13 cellular contexts compared by ENCODE assay signal in the genomic region with DNA sequence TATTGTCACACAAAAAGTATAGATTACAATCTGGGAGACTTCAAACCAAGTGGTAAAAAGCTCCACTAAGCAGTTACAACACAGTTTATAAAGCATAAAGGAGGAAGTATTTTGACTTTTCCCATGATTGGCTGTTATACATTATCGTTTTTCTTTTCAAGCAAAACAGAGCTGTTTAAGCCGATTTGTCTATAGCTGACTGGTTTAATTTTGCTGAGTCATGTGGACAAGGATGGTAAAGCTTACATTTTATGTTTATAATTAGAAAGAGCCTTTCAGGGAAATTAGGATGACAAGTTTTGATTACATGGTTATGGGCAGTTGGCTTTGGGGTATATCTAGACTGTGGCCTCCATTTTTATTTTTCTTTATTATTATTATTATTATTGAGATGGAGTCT.
DNase-seq lines count a peak whose midpoint lies in the region; TF ChIP-seq lines count a peak whose summit lies in the region.
"Had no signal": no experiment of that assay in that cellular context is flagged by ENCODE, and none has a peak within 500 bp of the region (broad histone marks: within the 10 kb centered on the region; RNA-seq: fewer than 3 reads in every experiment).

No MANE protein-coding gene starts in this region.

- TF ChIP-seq CTCF in parathyroid adenoma (IDR thresholded peaks at IDR 0.05) (no peak), thyroid gland (IDR thresholded peaks at IDR 0.05) (no peak)

- DNase-seq in GM23248 (peak; percentile 6), MV-4-11 (lab: John Stamatoyannopoulos, UW) (peak; percentile 18), fibroblast of gingiva (ENCODE audit: low read depth) (peak; percentile 18), NCI-H1092 (lab: John Stamatoyannopoulos, UW) (no peak), thyroid gland (no peak), Kasumi-1 (lab: John Stamatoyannopoulos, UW) (no peak)
- DNase-seq: NCI-H1930, NCI-H2171 treated with DMSO at 0.1 percent for 48 hours, NCI-H774, SHP77 treated with DMSO at 0.1 percent for 48 hours had no signal

- H3K27ac ChIP-seq in GM23248, result no peak overlapping the region
- no peak overlapping the region for H3K27ac ChIP-seq in parathyroid adenoma
- H3K27ac ChIP-seq in thyroid gland, result no peak overlapping the region
- H3K27ac ChIP-seq: BLaER1 treated with 17β-estradiol and CSF1 and Interleukin-3, amounts not matched to agents 10 nM and 100 nM had no signal

- H3K27me3 ChIP-seq in GM23248 (replicated peaks; ENCODE audit: insufficient read depth), result no peaks in the 10 kb centered on the region
- no peaks in the 10 kb centered on the region for H3K27me3 ChIP-seq in parathyroid adenoma (ENCODE audit: control insufficient read depth, insufficient read depth, low read length)
- H3K27me3 ChIP-seq in thyroid gland, result no peaks in the 10 kb centered on the region
- H3K27me3 ChIP-seq: BLaER1 treated with 17β-estradiol and CSF1 and Interleukin-3, amounts not matched to agents 10 nM and 100 nM had no signal

- in situ Hi-C loops in GM23248 (cut with MboI), result no loop called here

- no peak overlapping the region for H3K4me2 ChIP-seq in GM23248 (ENCODE audit: unreplicated experiment)
- H3K4me2 ChIP-seq in parathyroid adenoma (ENCODE audit: low read length), result no peak overlapping the region
- H3K4me2 ChIP-seq: BLaER1 treated with 17β-estradiol and CSF1 and Interleukin-3, amounts not matched to agents 10 nM and 100 nM had no signal

- TF ChIP-seq POLR2A in thyroid gland (IDR thresholded peaks at IDR 0.05), result no peak

- no peaks in the 10 kb centered on the region for H3K79me2 ChIP-seq in GM23248 (ENCODE audit: insufficient read depth)
- no peaks in the 10 kb centered on the region for H3K79me2 ChIP-seq in parathyroid adenoma

- no peaks in the 10 kb centered on the region for H3K9me2 ChIP-seq in GM23248 (ENCODE audit: insufficient read depth)

- H3K36me3 ChIP-seq in GM23248 (ENCODE audit: low read depth) (no peaks in the 10 kb centered on the region), parathyroid adenoma (ENCODE audit: control insufficient read depth, insufficient read depth, low read length) (no peaks in the 10 kb centered on the region), thyroid gland (no peaks in the 10 kb centered on the region)
- H3K36me3 ChIP-seq: BLaER1 treated with 17β-estradiol and CSF1 and Interleukin-3, amounts not matched to agents 10 nM and 100 nM had no signal

- intact Hi-C loops in thyroid gland (cut with DNase I), result no loop called here

- H3K9ac ChIP-seq in GM23248, result no peak overlapping the region
- H3K9ac ChIP-seq in parathyroid adenoma, result no peak overlapping the region
- H3K9ac ChIP-seq: BLaER1 treated with 17β-estradiol and CSF1 and Interleukin-3, amounts not matched to agents 10 nM and 100 nM had no signal

- 62 to 69% methylated on average over 2 of the region's 2 CpGs for WGBS in GM23248 (ENCODE audit: low coverage in 1 of 2, low lambda C conversion rate in 2 of 2, missing lambda C conversion rate in 2 of 2), 2 experiments
- WGBS in thyroid gland, 2 donors, result 53 to 56% methylated on average over 2 of the region's 2 CpGs

- H3K4me1 ChIP-seq in GM23248 (ENCODE audit: insufficient read depth), result 0 out of 2 replicates have a peak, but pooled peaks cover 4% of the 10 kb centered on the region
- H3K4me1 ChIP-seq in parathyroid adenoma, result no peaks in the 10 kb centered on the region
- no peaks in the 10 kb centered on the region for H3K4me1 ChIP-seq in thyroid gland
- H3K4me1 ChIP-seq: BLaER1 treated with 17β-estradiol and CSF1 and Interleukin-3, amounts not matched to agents 10 nM and 100 nM had no signal

- H2AFZ ChIP-seq in GM23248 (0 out of 2 replicates have a peak overlapping the region, but pooled peaks have one; percentile 5), parathyroid adenoma (peak overlapping the region; percentile 23)

- no peaks in the 10 kb centered on the region for H4K20me1 ChIP-seq in GM23248 (ENCODE audit: insufficient read depth)
- H4K20me1 ChIP-seq: BLaER1 treated with 17β-estradiol and CSF1 and Interleukin-3, amounts not matched to agents 10 nM and 100 nM had no signal

- H3K9me3 ChIP-seq in GM23248 (ENCODE audit: low read depth), result no peaks in the 10 kb centered on the region
- no peaks in the 10 kb centered on the region for H3K9me3 ChIP-seq in parathyroid adenoma (ENCODE audit: control insufficient read depth, low read length)
- H3K9me3 ChIP-seq in thyroid gland, result no peaks in the 10 kb centered on the region
- H3K9me3 ChIP-seq: BLaER1 treated with 17β-estradiol and CSF1 and Interleukin-3, amounts not matched to agents 10 nM and 100 nM had no signal

- no peaks in the 10 kb centered on the region for H3F3A ChIP-seq in GM23248 (ENCODE audit: insufficient read depth)

- H3K4me3 ChIP-seq in GM23248, result no peak overlapping the region
- H3K4me3 ChIP-seq in parathyroid adenoma (ENCODE audit: low read depth, low read length), result no peak overlapping the region
- no peak overlapping the region for H3K4me3 ChIP-seq in thyroid gland (replicated peaks in 1 of 3)
- H3K4me3 ChIP-seq: BLaER1 treated with 17β-estradiol and CSF1 and Interleukin-3, amounts not matched to agents 10 nM and 100 nM; GM12878 had no signal

Comparison
In these comparisons a context has a peak if more than half of its experiments do, and no peak if none do; other contexts are left out.
1. DNase-seq: peak in GM23248 (single experiment), MV-4-11 (single experiment) and fibroblast of gingiva (single experiment); none in NCI-H1092 (single experiment), thyroid gland (0 of 2) and Kasumi-1 (0 of 2).